Comparison of ENCODE assay signal across 8 cellular contexts in the genomic region with DNA sequence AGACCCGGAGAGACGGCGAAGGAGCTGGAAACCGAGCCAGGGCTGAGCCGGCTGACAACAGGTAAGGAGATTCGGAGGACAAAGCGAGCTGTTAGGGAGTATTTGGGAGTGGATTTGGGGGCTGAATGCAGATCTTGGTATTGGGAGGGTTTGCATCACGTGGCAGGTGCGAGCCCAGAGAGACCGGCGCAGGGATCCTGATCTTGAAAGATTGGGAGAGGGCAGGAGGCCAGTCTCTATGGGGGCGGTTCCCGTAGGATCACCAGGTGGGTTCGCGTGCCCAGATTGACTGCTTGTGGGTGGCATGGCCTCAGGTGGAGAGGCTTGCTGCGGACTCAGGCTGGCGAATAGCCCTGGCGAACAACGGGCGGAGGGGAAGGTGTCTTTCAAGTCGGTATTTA. TPM values are rescaled to one million over a fixed set of nuclear protein-coding genes. Genes with fewer than 3 reads are reported as not detected.
DNase-seq lines count a peak whose midpoint lies in the region; ATAC-seq, FAIRE-seq and TF ChIP-seq lines count a peak whose summit lies in the region.

No MANE protein-coding gene starts in this region.

- H3K36me3 ChIP-seq in PC-9 (ENCODE audit: low read depth) (no peaks in the 10 kb centered on the region), fibroblast of lung (ENCODE audit: control insufficient read depth, insufficient read depth, low read length) (no peaks in the 10 kb centered on the region), ovary (no peaks in the 10 kb centered on the region)

- peaks cover 14% of the 10 kb centered on the region; the same call in 1 of the 2 replicates for H3K4me1 ChIP-seq in PC-9 (replicated peaks; ENCODE audit: insufficient read depth)
- H3K4me1 ChIP-seq in fibroblast of lung (ENCODE audit: control insufficient read depth, extremely low read depth, insufficient read depth, low read length): peaks cover 4% of the 10 kb centered on the region
- peaks cover 8% of the 10 kb centered on the region for H3K4me1 ChIP-seq in ovary (ENCODE audit: insufficient read depth)

- CTCF ChIA-PET in PC-9 (lab: Charles Lee): interaction anchor here (0.6 kb wide), 4 partner anchors 31 to 678 kb away, joined by 3 to 4 read pairs (median 3); no protein-coding TSS in a partner anchor

- intact Hi-C loops in PC-9 (cut with micrococcal nuclease; ENCODE audit: unreplicated experiment) (loop anchor here (10.0 kb wide), 1 partner anchor 342 kb away; the partner anchor contains the start of gene ENSA), ovary (cut with DNase I) (loop anchor here in 1 of 4 donors (2.0 kb wide), 1 partner anchor 14 kb away; the partner anchor contains the start of gene APH1A)

- no peaks in the 10 kb centered on the region for H3K9me2 ChIP-seq in PC-9 (ENCODE audit: insufficient read depth)

- no peak for FAIRE-seq in GM12891 (lab: Jason Lieb, UNC)

- H3K4me2 ChIP-seq in PC-9: peak overlapping the region; percentile 78
- H3K4me2 ChIP-seq in fibroblast of lung (ENCODE audit: extremely low read depth, insufficient read depth, low read length): peak overlapping the region; percentile 90

- H3K4me3 ChIP-seq in PC-9 (peak overlapping the region; percentile 52), fibroblast of lung (replicated peaks in 1 of 4; ENCODE audit: control extremely low read depth in 1 of 4, insufficient read depth in 1 of 4, low read depth in 3 of 4, low read length in 4 of 4) (peak overlapping the region; percentile 49 to 89 (median 72)), ovary (peak overlapping the region; percentile 44)

- TF ChIP-seq CTCF in PC-9 (conservative IDR thresholded peaks at IDR 0.05): no peak
- no peak for TF ChIP-seq CTCF in fibroblast of lung (conservative IDR thresholded peaks at IDR 0.05 in 1 of 2, IDR thresholded peaks at IDR 0.05 in 1 of 2; ENCODE audit: low read depth in 1 of 2, low read length in 2 of 2)
- TF ChIP-seq CTCF in ovary (IDR thresholded peaks at IDR 0.05): no peak

- H3K27me3 ChIP-seq in PC-9 (ENCODE audit: insufficient read depth, low read depth) (no peaks in the 10 kb centered on the region), fibroblast of lung (ENCODE audit: control insufficient read depth, insufficient read depth, low read length) (no peaks in the 10 kb centered on the region), ovary (no peaks in the 10 kb centered on the region)

- 1 to 3% (median 2%) methylated on average over 21 of the region's 21 CpGs for WGBS in ovary, 3 donors

- H3K9ac ChIP-seq in fibroblast of lung (ENCODE audit: insufficient read depth, low read length): peak overlapping the region; percentile 64

- DNase-seq in COR-L47 (lab: John Stamatoyannopoulos, UW) (peak; percentile 61), PC-9 (no peak), fibroblast of lung (ENCODE audit: low read depth in 2 of 2) (no peak), ovary (no peak), DMS79 (lab: John Stamatoyannopoulos, UW) (no peak), GM12891 (ENCODE audit: insufficient read length, low spot score) (no peak)

- no TSS peak for BruUV-seq in PC-9 (replicated peaks; lab: Mats Ljungman, UMichigan)

- H3K9me3 ChIP-seq in PC-9 (ENCODE audit: insufficient read depth, low read depth) (no peaks in the 10 kb centered on the region), fibroblast of lung (ENCODE audit: control insufficient read depth, insufficient read depth, low read depth, low read length) (no peaks in the 10 kb centered on the region), ovary (no peaks in the 10 kb centered on the region)

- peak overlapping the region; percentile 87 for H2AFZ ChIP-seq in PC-9
- peak overlapping the region; percentile 64 for H2AFZ ChIP-seq in fibroblast of lung (ENCODE audit: low read length)

- no peak for TF ChIP-seq POLR2A in ovary (IDR thresholded peaks at IDR 0.05)
- no peak for TF ChIP-seq POLR2A in GM12891 (IDR thresholded peaks at IDR 0.05; ENCODE audit: low read depth, low read length)

- H3F3A ChIP-seq in PC-9 (ENCODE audit: insufficient read depth, low read depth): peaks cover 6% of the 10 kb centered on the region

- ATAC-seq in GM19397 (IDR thresholded peaks at IDR 0.05; ENCODE audit: unreplicated experiment) (no peak), GM18867 (IDR thresholded peaks at IDR 0.05; ENCODE audit: unreplicated experiment) (no peak)

- POLR2A ChIA-PET in PC-9 (lab: Charles Lee; ENCODE audit: unreplicated experiment): interaction anchor here (0.6 to 0.7 kb wide), 2 partner anchors 59 to 395 kb away, joined by 4 to 6 read pairs; a partner anchor contains a TSS

- H3K79me2 ChIP-seq in PC-9 (ENCODE audit: low read depth) (no peaks in the 10 kb centered on the region), fibroblast of lung (ENCODE audit: control insufficient read depth, insufficient read depth, low read length) (no peaks in the 10 kb centered on the region)

- H4K20me1 ChIP-seq in PC-9 (ENCODE audit: insufficient read depth) (0 out of 2 replicates have a peak, but pooled peaks cover 3% of the 10 kb centered on the region), fibroblast of lung (ENCODE audit: control insufficient read depth, extremely low read depth, insufficient read depth, low read length) (no peaks in the 10 kb centered on the region)

- H3K27ac ChIP-seq in PC-9 (no peak overlapping the region), fibroblast of lung (ENCODE audit: insufficient read depth, low read length) (peak overlapping the region; percentile 78), ovary (peak overlapping the region; percentile 79 to 81)

- no peak for TF ChIP-seq EP300 in ovary (IDR thresholded peaks at IDR 0.05)

TF ChIP-seq in GM12891, 5 proteins besides CTCF, POLR2A, EP300 and RAD21:
- TF ChIP-seq TAF1 (IDR thresholded peaks at IDR 0.05; ENCODE audit: low read depth, low read length) (no peak), SPI1 (IDR thresholded peaks at IDR 0.05; ENCODE audit: low read depth, low read length) (no peak), POLR2AphosphoS5 (IDR thresholded peaks at IDR 0.05; ENCODE audit: low read depth, low read length) (no peak), POU2F2 (IDR thresholded peaks at IDR 0.05; ENCODE audit: low read depth, low read length) (no peak), PAX5 (IDR thresholded peaks at IDR 0.05; ENCODE audit: insufficient read depth, low read length, severe bottlenecking) (no peak)

RNA-seq across cellular contexts. Expression of gene CIART, which starts 0.2 kb away (rescaled TPM):
- total RNA-seq in PC-9 (2021) (11.0 and 16.6 TPM in 2 replicates), fibroblast of lung (5.1 and 10.4 TPM in 2 replicates), ovary (10 to 100 TPM in 3 of 7 donors, 1 to 10 TPM in 4; 3.6 to 22.5 (median 7.7) TPM)
- polyA plus RNA-seq in fibroblast of lung (15.3 and 15.4 TPM in 2 replicates), ovary (10 to 100 TPM; 10.8 to 12.7 TPM)
- polyA plus RNA-seq in fibroblast of lung (2012): 7.6 and 7.9 TPM in 2 replicates
- polyA minus RNA-seq in fibroblast of lung (ENCODE audit: low replicate concordance): 14.0 and 16.7 TPM in 2 replicates
- polyA plus RNA-seq in GM12891 (2012; ENCODE audit: low read depth, missing spikeins): 2.0 TPM

RNA-seq across cellular contexts. Expression of gene C1orf54, which starts 10.0 kb away (rescaled TPM):
- total RNA-seq in PC-9 (2021): 1.4 and 1.8 TPM in 2 replicates
- total RNA-seq in fibroblast of lung: 32.0 and 36.5 TPM in 2 replicates
- 16.3 and 42.8 TPM in 2 replicates for polyA plus RNA-seq in fibroblast of lung
- polyA plus RNA-seq in fibroblast of lung (2012): 18.4 and 38.7 TPM in 2 replicates
- polyA minus RNA-seq in fibroblast of lung (ENCODE audit: low replicate concordance): 8.1 TPM in 1 of 2 replicates, not detected in the other
- total RNA-seq in ovary: 10 to 100 TPM in 1 of 7 donors, 1 to 10 TPM in 6; 2.0 to 20.9 (median 4.4) TPM
- 10 to 100 TPM in 1 of 2 donors, 1 to 10 TPM in 1; 8.4 to 34.8 TPM for polyA plus RNA-seq in ovary
- 16.9 TPM for polyA plus RNA-seq in GM12891 (2012; ENCODE audit: low read depth, missing spikeins)

RNA-seq across cellular contexts. Expression of gene MRPS21, which starts 11.1 kb away (rescaled TPM):
- total RNA-seq in PC-9 (2021): 56.2 and 62.6 TPM in 2 replicates
- 53.7 and 54.7 TPM in 2 replicates for total RNA-seq in fibroblast of lung
- polyA plus RNA-seq in fibroblast of lung: 74.1 and 82.2 TPM in 2 replicates
- 101 and 111 TPM in 2 replicates for polyA plus RNA-seq in fibroblast of lung (2012)
- 2.7 and 21.9 TPM in 2 replicates for polyA minus RNA-seq in fibroblast of lung (ENCODE audit: low replicate concordance)
- total RNA-seq in ovary: 10 to 100 TPM; 42.2 to 74.7 (median 63.1) TPM
- 10 to 100 TPM; 80.1 to 85.4 TPM for polyA plus RNA-seq in ovary
- polyA plus RNA-seq in GM12891 (2012; ENCODE audit: low read depth, missing spikeins): 103 TPM

RNA-seq across cellular contexts. Expression of gene APH1A, which starts 13.7 kb away (rescaled TPM):
- total RNA-seq in PC-9 (2021) (152 and 173 TPM in 2 replicates), fibroblast of lung (81.4 and 84.7 TPM in 2 replicates), ovary (100 to 1,000 TPM in 6 of 7 donors, 10 to 100 TPM in 1; 80.0 to 129 (median 116) TPM)
- polyA plus RNA-seq in fibroblast of lung (125 and 136 TPM in 2 replicates), ovary (100 to 1,000 TPM; 103 to 151 TPM)
- 82.6 and 100 TPM in 2 replicates for polyA plus RNA-seq in fibroblast of lung (2012)
- polyA minus RNA-seq in fibroblast of lung (ENCODE audit: low replicate concordance): 159 and 219 TPM in 2 replicates
- 71.9 TPM for polyA plus RNA-seq in GM12891 (2012; ENCODE audit: low read depth, missing spikeins)

RNA-seq across cellular contexts. Expression of gene CA14, which starts 25.0 kb away (rescaled TPM):
- total RNA-seq in PC-9 (2021): 0.95 and 1.7 TPM in 2 replicates
- not detected in 2 replicates for total RNA-seq in fibroblast of lung
- 0.08 TPM in 1 of 2 replicates, not detected in the other for polyA plus RNA-seq in fibroblast of lung
- 0.14 TPM in 1 of 2 replicates, not detected in the other for polyA plus RNA-seq in fibroblast of lung (2012)
- polyA minus RNA-seq in fibroblast of lung (ENCODE audit: low replicate concordance): not detected in 2 replicates
- 1 to 10 TPM in 4 of 7 donors, under 1 TPM in 2, not detected in 1; 0.23 to 5.7 (median 1.2) TPM for total RNA-seq in ovary
- polyA plus RNA-seq in ovary: under 1 TPM; 0.38 to 0.58 TPM
- polyA plus RNA-seq in GM12891 (2012; ENCODE audit: low read depth, missing spikeins): 0.27 TPM
